In genomic region chr12:16603916-16604575, GRCh38 we compare ENCODE assay signal across 11 cellular contexts. TPM values are rescaled to one million over a fixed set of nuclear protein-coding genes. Genes with fewer than 3 reads are reported as not detected.
DNase-seq lines count a peak whose midpoint lies in the region; ATAC-seq, FAIRE-seq and TF ChIP-seq lines count a peak whose summit lies in the region.
"Had no signal": no experiment of that assay in that cellular context is flagged by ENCODE, and none has a peak within 500 bp of the region (broad histone marks: within the 10 kb centered on the region; RNA-seq: fewer than 3 reads in every experiment).

No MANE protein-coding gene starts in this region.

- no peak overlapping the region for H3K23ac ChIP-seq in neuronal stem cell (ENCODE audit: low read depth, low read length, poor library complexity)

- peaks cover 0 to 44% (median 10%) of the 10 kb centered on the region in 3 experiments for H3K27me3 ChIP-seq in neuronal stem cell (ENCODE audit: control insufficient read depth in 3 of 3, insufficient read depth in 3 of 3, low read depth in 1 of 3, low read length in 3 of 3)

- peak; percentile 71 for DNase-seq in DMS53 (lab: John Stamatoyannopoulos, UW)
- DNase-seq in NCI-H2029 treated with DMSO at 0.1 percent for 48 hours (lab: John Stamatoyannopoulos, UW) = peak; percentile 20
- DNase-seq in coronary artery (ENCODE audit: low spot score) = no peak
- peak; percentile 72 for DNase-seq in neuronal stem cell (ENCODE audit: low spot score)
- DNase-seq in RCC 7860 (ENCODE audit: low spot score) = no peak
- no peak for DNase-seq in GOT3 (lab: John Stamatoyannopoulos, UW)
- DNase-seq in GM13976 (ENCODE audit: low spot score) = no peak
- DNase-seq: IMR-90; stimulated activated naive CD4-positive, alpha-beta T cell treated with Interleukin-2 at 50 U/mL for 16 hours had no signal

- peaks cover 12 to 21% of the 10 kb centered on the region in 2 donors for H3K4me1 ChIP-seq in neuronal stem cell (ENCODE audit: control insufficient read depth in 2 of 2, insufficient read depth in 1 of 2, low read depth in 1 of 2, low read length in 2 of 2)

- no peak overlapping the region for H4K8ac ChIP-seq in neuronal stem cell (ENCODE audit: low read depth, low read length)

- H3K9me3 ChIP-seq in neuronal stem cell (replicated peaks in 1 of 2; ENCODE audit: control insufficient read depth in 2 of 2, insufficient read depth in 1 of 2, low read depth in 1 of 2, low read length in 2 of 2) = no peaks in the 10 kb centered on the region

- no peak overlapping the region for H2AK5ac ChIP-seq in neuronal stem cell (ENCODE audit: low read depth, low read length)

- H2BK12ac ChIP-seq in neuronal stem cell (ENCODE audit: low read length) = no peak overlapping the region

- no CpG with 5 or more reads among the region's 3 CpGs for WGBS in neuronal stem cell (ENCODE audit: extremely low coverage in 2 of 2, insufficient read length in 2 of 2, insufficient replicate concordance in 1 of 2), 2 donors

- H3K27ac ChIP-seq in coronary artery (no peak overlapping the region), neuronal stem cell (replicated peaks; ENCODE audit: low read length) (peak overlapping the region; percentile 91)
- H3K27ac ChIP-seq: C4-2B had no signal

- no peak for FAIRE-seq in RCC 7860 (lab: Jason Lieb, UNC)

- no peaks in the 10 kb centered on the region for H3K9me3 Mint-ChIP-seq in stimulated activated memory B cell treated with anti-CD40 and anti-IgM and Interleukin-4, amounts not matched to agents 10 μg/mL and 1 μg/mL and 100 μg/mL, for 72 hours

- H2BK15ac ChIP-seq in neuronal stem cell (ENCODE audit: low read length) = no peak overlapping the region

- no peak for TF ChIP-seq CTCF in coronary artery (IDR thresholded peaks at IDR 0.05)
- no peak for TF ChIP-seq CTCF in GM13976 (IDR thresholded peaks at IDR 0.05; ENCODE audit: borderline replicate concordance, control extremely low read depth, extremely low read depth, insufficient read depth, missing control alignments)

- H3K14ac ChIP-seq in neuronal stem cell (ENCODE audit: low read length) = no peak overlapping the region

- H2BK5ac ChIP-seq in neuronal stem cell (ENCODE audit: low read length) = peak overlapping the region; percentile 46

- ATAC-seq in stimulated activated memory B cell treated with anti-CD40 and anti-IgM and Interleukin-4, amounts not matched to agents 10 μg/mL and 1 μg/mL and 100 μg/mL, for 72 hours = no peak

- H3K36me3 Mint-ChIP-seq in stimulated activated memory B cell treated with anti-CD40 and anti-IgM and Interleukin-4, amounts not matched to agents 10 μg/mL and 1 μg/mL and 100 μg/mL, for 72 hours = no peaks in the 10 kb centered on the region

- peaks cover 5% of the 10 kb centered on the region for H3K4me1 Mint-ChIP-seq in stimulated activated memory B cell treated with anti-CD40 and anti-IgM and Interleukin-4, amounts not matched to agents 10 μg/mL and 1 μg/mL and 100 μg/mL, for 72 hours

- no peak overlapping the region for H3K27ac Mint-ChIP-seq in stimulated activated memory B cell treated with anti-CD40 and anti-IgM and Interleukin-4, amounts not matched to agents 10 μg/mL and 1 μg/mL and 100 μg/mL, for 72 hours

- H4K91ac ChIP-seq in neuronal stem cell (ENCODE audit: low read depth, low read length, poor library complexity) = no peak overlapping the region

- in situ Hi-C loops in GM13976 (cut with MboI; ENCODE audit: low sequenced_read_pairs, unreplicated experiment) = no loop called here

- H3K4ac ChIP-seq in neuronal stem cell (ENCODE audit: low read length) = no peak overlapping the region

- no peak overlapping the region for H2BK120ac ChIP-seq in neuronal stem cell (ENCODE audit: low read depth, low read length)

- no peak overlapping the region for H3K18ac ChIP-seq in neuronal stem cell (ENCODE audit: low read length)

- H3K27me3 Mint-ChIP-seq in stimulated activated memory B cell treated with anti-CD40 and anti-IgM and Interleukin-4, amounts not matched to agents 10 μg/mL and 1 μg/mL and 100 μg/mL, for 72 hours = peaks cover 36% of the 10 kb centered on the region

- H3K4me3 Mint-ChIP-seq in stimulated activated memory B cell treated with anti-CD40 and anti-IgM and Interleukin-4, amounts not matched to agents 10 μg/mL and 1 μg/mL and 100 μg/mL, for 72 hours = no peak overlapping the region

- peak overlapping the region; percentile 41 for H3K4me2 ChIP-seq in neuronal stem cell (ENCODE audit: insufficient read depth, low read length, poor library complexity, severe bottlenecking)

- H3K4me3 ChIP-seq in coronary artery = peak overlapping the region; percentile 70
- H3K4me3 ChIP-seq in neuronal stem cell (ENCODE audit: low read length in 2 of 2) = peak overlapping the region; percentile 51 to 84

- H3K36me3 ChIP-seq in neuronal stem cell (replicated peaks in 1 of 2; ENCODE audit: control insufficient read depth in 2 of 2, insufficient read depth in 2 of 2, low read length in 2 of 2) = no peaks in the 10 kb centered on the region

- H3K79me1 ChIP-seq in neuronal stem cell (ENCODE audit: low read depth, low read length) = no peaks in the 10 kb centered on the region

- H2AFZ ChIP-seq in neuronal stem cell (ENCODE audit: low read length) = peak overlapping the region; percentile 84

- H3K9ac ChIP-seq in neuronal stem cell (ENCODE audit: low read depth, low read length, poor library complexity) = no peak overlapping the region

RNA-seq across cellular contexts. Expression of gene LMO3, which starts 1.9 kb away (rescaled TPM):
- polyA plus RNA-seq in neuronal stem cell (2013, experiment 1 of 2) = 27.7 TPM
- 30.4 TPM for polyA plus RNA-seq in neuronal stem cell (2013, experiment 2 of 2)

Comparison
In these comparisons a context has a peak if more than half of its experiments do, and no peak if none do; other contexts are left out.
1. DNase-seq: peak in DMS53 (single experiment), NCI-H2029 treated with DMSO at 0.1 percent for 48 hours (single experiment) and neuronal stem cell (single experiment); none in coronary artery (single experiment), RCC 7860 (single experiment), GOT3 (single experiment) and GM13976 (single experiment).